In genomic region chr9:115030006-115030405, GRCh38 we compare ENCODE assay signal across 27 cellular contexts.
"Had no signal": no experiment of that assay in that cellular context is flagged by ENCODE, and none has a peak within 500 bp of the region (broad histone marks: within the 10 kb centered on the region; RNA-seq: fewer than 3 reads in every experiment).

No MANE protein-coding gene starts in this region.

- H3K27me3 ChIP-seq: brain microvascular endothelial cell had no signal

- H3K27me3 Mint-ChIP-seq: T-cell had no signal

- H3K36me3 ChIP-seq: brain microvascular endothelial cell had no signal

- H3K27ac Mint-ChIP-seq: activated B cell treated with CpG ODN at 0.5 μM for 24 hours; activated CD8-positive, alpha-beta T cell treated with anti-CD3 and anti-CD28 coated beads for 36 hours; activated naive CD8-positive, alpha-beta T cell; activated T-helper 17 cell treated with anti-CD3 and anti-CD28 coated beads, Interleukin-2, amount 50 U/mL, for 72 hours; T-cell; T-helper 1 cell treated with Interleukin-12 subunit alpha and Interleukin-12 subunit beta and Interleukin-4 antibody, amounts not matched to agents 30 μg/mL and 1 μg/mL, for 36 hours had no signal

- H3K27ac ChIP-seq: brain microvascular endothelial cell, WERI-Rb-1 had no signal

- H3K4me1 Mint-ChIP-seq: activated B cell treated with CpG ODN at 0.5 μM for 24 hours; activated T-helper 17 cell treated with anti-CD3 and anti-CD28 coated beads, Interleukin-2, amount 50 U/mL, for 72 hours had no signal

- H3K4me3 Mint-ChIP-seq: activated B cell treated with CpG ODN at 0.5 μM for 24 hours; activated CD8-positive, alpha-beta T cell treated with anti-CD3 and anti-CD28 coated beads for 36 hours; activated naive CD8-positive, alpha-beta T cell; activated T-cell treated with anti-CD3 and anti-CD28 coated beads, Interleukin-2, amount 50 U/mL, for 4 hours; activated T-helper 17 cell treated with anti-CD3 and anti-CD28 coated beads, Interleukin-2, amount 50 U/mL, for 72 hours; T-cell; T-helper 1 cell treated with Interleukin-12 subunit alpha and Interleukin-12 subunit beta and Interleukin-4 antibody, amounts not matched to agents 30 μg/mL and 1 μg/mL, for 36 hours had no signal

- DNase-seq: activated B cell treated with CpG ODN at 0.5 μM for 24 hours; activated CD4-positive, alpha-beta T cell treated with anti-CD3 and anti-CD28 coated beads for 48 hours; activated CD4-positive, alpha-beta T cell treated with anti-CD3 and anti-CD28 coated beads, Interleukin-2, amount 50 U/mL, for 1 hour; activated CD4-positive, alpha-beta T cell treated with anti-CD3 and anti-CD28 coated beads, Interleukin-2, amount 50 U/mL, for 48 hours; activated CD8-positive, alpha-beta memory T cell treated with anti-CD3 and anti-CD28 coated beads for 24 hours; activated CD8-positive, alpha-beta T cell treated with anti-CD3 and anti-CD28 coated beads for 36 hours; activated effector memory CD4-positive, alpha-beta T cell treated with Interleukin-2 at 50 U/mL for 16 hours; activated gamma-delta T cell treated with Interleukin-2 at 50 U/mL for 16 hours; activated naive CD4-positive, alpha-beta T cell treated with anti-CD3 and anti-CD28 coated beads, Interleukin-2, amount 50 U/mL, for 16 hours; activated naive CD4-positive, alpha-beta T cell treated with Interleukin-2 at 50 U/mL for 16 hours; activated T-cell treated with anti-CD3 and anti-CD28 coated beads, Interleukin-2, amount 50 U/mL, for 4 hours; amniotic stem cell; anterior cingulate cortex; brain microvascular endothelial cell; caudate nucleus; cortex of kidney; effector CD8-positive, alpha-beta T cell; foreskin fibroblast; head of caudate nucleus; T-cell; T1000; WERI-Rb-1 had no signal

- H3K9me3 Mint-ChIP-seq: activated B cell treated with CpG ODN at 0.5 μM for 24 hours; activated CD8-positive, alpha-beta T cell treated with anti-CD3 and anti-CD28 coated beads for 36 hours; activated T-cell treated with anti-CD3 and anti-CD28 coated beads, Interleukin-2, amount 50 U/mL, for 4 hours; activated T-helper 17 cell treated with anti-CD3 and anti-CD28 coated beads, Interleukin-2, amount 50 U/mL, for 72 hours; T-cell; T-helper 1 cell treated with Interleukin-12 subunit alpha and Interleukin-12 subunit beta and Interleukin-4 antibody, amounts not matched to agents 30 μg/mL and 1 μg/mL, for 36 hours had no signal

- ATAC-seq: activated CD4-positive, CD25-positive, alpha-beta regulatory T cell treated with anti-CD3 and anti-CD28 coated beads, Interleukin-2, amount 50 U/mL, for 24 hours; activated CD8-positive, alpha-beta T cell treated with anti-CD3 and anti-CD28 coated beads for 36 hours; activated T-cell treated with anti-CD3 and anti-CD28 coated beads, Interleukin-2, amount 50 U/mL, for 4 hours; activated T-helper 17 cell treated with anti-CD3 and anti-CD28 coated beads, Interleukin-2, amount 50 U/mL, for 72 hours; esophagus mucosa; T-cell had no signal

- H3K36me3 Mint-ChIP-seq: activated naive CD8-positive, alpha-beta T cell; T-cell had no signal
